Comparison of ENCODE assay signal across 21 cellular contexts in the genomic region with DNA sequence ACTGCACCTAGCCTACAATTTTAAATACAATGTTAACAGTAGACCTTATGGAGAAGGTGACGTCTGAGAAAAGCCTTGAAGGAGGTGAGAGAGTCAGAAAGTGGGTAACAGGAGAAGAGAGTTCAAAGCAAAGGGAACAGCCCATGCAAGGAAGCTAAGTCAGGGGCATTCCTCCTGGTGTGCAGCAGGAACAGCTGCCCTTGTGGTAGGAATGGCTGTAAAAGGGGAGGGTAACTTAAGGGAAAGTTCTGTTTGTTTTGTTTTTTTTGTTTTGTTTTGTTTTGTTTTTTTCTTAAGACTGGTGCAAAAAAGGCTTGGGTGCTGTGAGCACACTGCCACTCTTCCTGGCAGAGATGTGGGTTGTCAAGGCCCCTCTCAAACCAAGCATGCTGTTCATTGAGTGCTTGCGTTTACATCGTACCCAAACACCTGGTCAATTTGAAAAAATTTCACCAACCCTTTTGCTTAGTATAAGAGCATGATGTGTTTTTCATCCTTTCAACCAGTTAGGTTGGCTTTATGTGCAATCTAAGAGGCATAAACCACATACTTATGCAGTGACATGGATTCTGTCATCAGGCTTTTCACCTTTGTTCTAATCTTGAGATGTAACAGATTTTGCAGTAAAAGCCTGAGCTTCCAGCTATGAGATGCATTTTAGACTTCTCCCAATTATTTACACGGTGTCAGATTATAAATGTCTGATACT.
DNase-seq lines count a peak whose midpoint lies in the region; ATAC-seq and TF ChIP-seq lines count a peak whose summit lies in the region.
"Had no signal": no experiment of that assay in that cellular context is flagged by ENCODE, and none has a peak within 500 bp of the region (broad histone marks: within the 10 kb centered on the region; RNA-seq: fewer than 3 reads in every experiment).

No MANE protein-coding gene starts in this region.

- H3K27me3 Mint-ChIP-seq in GM23338 (ENCODE audit: insufficient read depth, low read depth, poor library complexity): no peaks in the 10 kb centered on the region
- no peaks in the 10 kb centered on the region for H3K27me3 Mint-ChIP-seq in activated naive CD8-positive, alpha-beta T cell treated with anti-CD3 and anti-CD28 coated beads, Interleukin-2, amount 50 U/mL, for 24 hours
- H3K27me3 Mint-ChIP-seq: stimulated activated naive CD8-positive, alpha-beta T cell treated with anti-CD3 and anti-CD28 coated beads, Interleukin-15, amount 100 ng/mL, for 72 hours had no signal

- no peaks in the 10 kb centered on the region for H3K36me3 Mint-ChIP-seq in GM23338 (ENCODE audit: low read depth)
- H3K36me3 Mint-ChIP-seq in activated naive CD8-positive, alpha-beta T cell treated with anti-CD3 and anti-CD28 coated beads, Interleukin-2, amount 50 U/mL, for 24 hours (ENCODE audit: low read depth): no peaks in the 10 kb centered on the region
- H3K36me3 Mint-ChIP-seq: activated naive CD8-positive, alpha-beta T cell treated with anti-CD3 and anti-CD28 coated beads, Interleukin-2, amount 10 ng/mL, durations not matched to agents 7 days and 5 days; memory B cell; natural killer cell had no signal

- in situ Hi-C loops in astrocyte of the spinal cord (cut with HindIII; ENCODE audit: low sequenced_read_pairs): no loop called here

- DNase-seq in GM23338 (ENCODE audit: low spot score) (no peak), NCI-H187 (lab: John Stamatoyannopoulos, UW) (peak; percentile 35 to 70), astrocyte of the spinal cord (ENCODE audit: low read depth, low spot score) (peak; percentile 13), kidney tubule cell (ENCODE audit: low spot score) (peak; percentile 16), KG1 (lab: John Stamatoyannopoulos, UW) (no peak)
- DNase-seq in activated naive CD8-positive, alpha-beta T cell treated with anti-CD3 and anti-CD28 coated beads, Interleukin-2, amount 50 U/mL, for 24 hours: no peak
- DNase-seq: activated CD4-positive, CD25-positive, alpha-beta regulatory T cell treated with anti-CD3 and anti-CD28 coated beads, Interleukin-2, amount 50 U/mL, for 72 hours; activated naive CD8-positive, alpha-beta T cell treated with anti-CD3 and anti-CD28 coated beads, Interleukin-2, amount 10 ng/mL, durations not matched to agents 7 days and 5 days; activated T-cell treated with anti-CD3 and anti-CD28 coated beads, Interleukin-2, amount 50 U/mL, for 72 hours; head of caudate nucleus; natural killer cell; NCI-H82; posterior cingulate gyrus; stimulated activated CD4-positive, alpha-beta T cell treated with anti-CD3 and anti-CD28 coated beads, Interleukin-4, amount 100 ng/mL, for 1 hour; stimulated activated naive CD8-positive, alpha-beta T cell treated with anti-CD3 and anti-CD28 coated beads, Interleukin-15, amount 100 ng/mL, for 72 hours; T1000; upper lobe of left lung had no signal

- 0 out of 2 replicates have a peak overlapping the region, but pooled peaks have one; percentile 6 for H2AFZ ChIP-seq in GM23338

- H3K79me2 ChIP-seq in GM23338 (replicated peaks; ENCODE audit: insufficient read depth): no peaks in the 10 kb centered on the region

- no peaks in the 10 kb centered on the region for H3K9me3 Mint-ChIP-seq in GM23338
- no peaks in the 10 kb centered on the region for H3K9me3 Mint-ChIP-seq in activated naive CD8-positive, alpha-beta T cell treated with anti-CD3 and anti-CD28 coated beads, Interleukin-2, amount 50 U/mL, for 24 hours
- H3K9me3 Mint-ChIP-seq: activated naive CD8-positive, alpha-beta T cell treated with anti-CD3 and anti-CD28 coated beads, Interleukin-2, amount 10 ng/mL, durations not matched to agents 7 days and 5 days; activated T-cell treated with anti-CD3 and anti-CD28 coated beads, Interleukin-2, amount 50 U/mL, for 72 hours; memory B cell; natural killer cell; stimulated activated naive CD8-positive, alpha-beta T cell treated with anti-CD3 and anti-CD28 coated beads, Interleukin-15, amount 100 ng/mL, for 72 hours had no signal

- no peak overlapping the region for H3K4me3 Mint-ChIP-seq in GM23338
- H3K4me3 Mint-ChIP-seq in activated naive CD8-positive, alpha-beta T cell treated with anti-CD3 and anti-CD28 coated beads, Interleukin-2, amount 50 U/mL, for 24 hours: no peak overlapping the region
- H3K4me3 Mint-ChIP-seq: activated naive CD8-positive, alpha-beta T cell treated with anti-CD3 and anti-CD28 coated beads, Interleukin-2, amount 10 ng/mL, durations not matched to agents 7 days and 5 days; activated T-cell treated with anti-CD3 and anti-CD28 coated beads, Interleukin-2, amount 50 U/mL, for 72 hours; memory B cell; natural killer cell; stimulated activated naive CD8-positive, alpha-beta T cell treated with anti-CD3 and anti-CD28 coated beads, Interleukin-15, amount 100 ng/mL, for 72 hours had no signal

- H3K4me3 ChIP-seq in GM23338 (no peak overlapping the region), astrocyte of the spinal cord (ENCODE audit: low read depth, low read length) (no peak overlapping the region)
- H3K4me3 ChIP-seq: esophagus muscularis mucosa, upper lobe of left lung had no signal

- peaks cover 8% of the 10 kb centered on the region; the same call in 2 of the 3 replicates for H3K4me1 Mint-ChIP-seq in GM23338
- H3K4me1 Mint-ChIP-seq in activated naive CD8-positive, alpha-beta T cell treated with anti-CD3 and anti-CD28 coated beads, Interleukin-2, amount 50 U/mL, for 24 hours: no peaks in the 10 kb centered on the region
- H3K4me1 Mint-ChIP-seq: memory B cell, natural killer cell had no signal

- no peaks in the 10 kb centered on the region for H3K9me2 ChIP-seq in GM23338 (ENCODE audit: insufficient read depth)

- no peak overlapping the region for H3K27ac ChIP-seq in GM23338 (ENCODE audit: low read depth)
- H3K27ac ChIP-seq: esophagus muscularis mucosa, upper lobe of left lung had no signal

- no peaks in the 10 kb centered on the region for H3F3A ChIP-seq in GM23338 (replicated peaks; ENCODE audit: low read depth)

- H4K20me1 ChIP-seq in GM23338 (replicated peaks; ENCODE audit: insufficient read depth): no peaks in the 10 kb centered on the region

- ATAC-seq in GM23338: peak; percentile 33; the same call in 2 of the 3 replicates
- no peak for ATAC-seq in activated CD4-positive, CD25-positive, alpha-beta regulatory T cell treated with anti-CD3 and anti-CD28 coated beads, Interleukin-2, amount 50 U/mL, for 24 hours
- no peak for ATAC-seq in activated naive CD8-positive, alpha-beta T cell treated with anti-CD3 and anti-CD28 coated beads, Interleukin-2, amount 50 U/mL, for 24 hours
- no peak for ATAC-seq in HG02970 (IDR thresholded peaks at IDR 0.05; ENCODE audit: low FRiP score, unreplicated experiment)
- ATAC-seq: activated T-cell treated with anti-CD3 and anti-CD28 coated beads, Interleukin-2, amount 50 U/mL, for 72 hours; natural killer cell; stimulated activated naive CD8-positive, alpha-beta T cell treated with anti-CD3 and anti-CD28 coated beads, Interleukin-15, amount 100 ng/mL, for 72 hours had no signal

- H3K27ac Mint-ChIP-seq in GM23338: no peak overlapping the region; the same call in 1 of the 2 replicates
- H3K27ac Mint-ChIP-seq in activated naive CD8-positive, alpha-beta T cell treated with anti-CD3 and anti-CD28 coated beads, Interleukin-2, amount 50 U/mL, for 24 hours: no peak overlapping the region
- H3K27ac Mint-ChIP-seq: activated naive CD8-positive, alpha-beta T cell treated with anti-CD3 and anti-CD28 coated beads, Interleukin-2, amount 10 ng/mL, durations not matched to agents 7 days and 5 days; activated T-cell treated with anti-CD3 and anti-CD28 coated beads, Interleukin-2, amount 50 U/mL, for 72 hours; memory B cell; natural killer cell; stimulated activated naive CD8-positive, alpha-beta T cell treated with anti-CD3 and anti-CD28 coated beads, Interleukin-15, amount 100 ng/mL, for 72 hours had no signal

- H3K36me3 ChIP-seq in GM23338 (ENCODE audit: insufficient read depth): no peaks in the 10 kb centered on the region
- H3K36me3 ChIP-seq: esophagus muscularis mucosa, upper lobe of left lung had no signal

- H3K4me2 ChIP-seq in GM23338: no peak overlapping the region

- no peaks in the 10 kb centered on the region for H3K27me3 ChIP-seq in GM23338 (ENCODE audit: insufficient read depth)
- H3K27me3 ChIP-seq: esophagus muscularis mucosa, upper lobe of left lung had no signal

- H3K4me1 ChIP-seq in GM23338 (ENCODE audit: insufficient read depth): no peaks in the 10 kb centered on the region
- H3K4me1 ChIP-seq: upper lobe of left lung had no signal

- TF ChIP-seq CTCF in GM23338 (conservative IDR thresholded peaks at IDR 0.05; ENCODE audit: low read depth in 2 of 2) (no peak), astrocyte of the spinal cord (IDR thresholded peaks at IDR 0.05; ENCODE audit: low read depth, low read length) (peak; percentile 18)

Comparison
In these comparisons a context has a peak if more than half of its experiments do, and no peak if none do; other contexts are left out.
1. DNase-seq: peak in NCI-H187 (2 of 2), astrocyte of the spinal cord (single experiment) and kidney tubule cell (single experiment); none in GM23338 (single experiment), KG1 (single experiment) and activated naive CD8-positive, alpha-beta T cell treated with anti-CD3 and anti-CD28 coated beads, Interleukin-2, amount 50 U/mL, for 24 hours (single experiment).